21 cellular contexts compared by ENCODE assay signal in the genomic region with DNA sequence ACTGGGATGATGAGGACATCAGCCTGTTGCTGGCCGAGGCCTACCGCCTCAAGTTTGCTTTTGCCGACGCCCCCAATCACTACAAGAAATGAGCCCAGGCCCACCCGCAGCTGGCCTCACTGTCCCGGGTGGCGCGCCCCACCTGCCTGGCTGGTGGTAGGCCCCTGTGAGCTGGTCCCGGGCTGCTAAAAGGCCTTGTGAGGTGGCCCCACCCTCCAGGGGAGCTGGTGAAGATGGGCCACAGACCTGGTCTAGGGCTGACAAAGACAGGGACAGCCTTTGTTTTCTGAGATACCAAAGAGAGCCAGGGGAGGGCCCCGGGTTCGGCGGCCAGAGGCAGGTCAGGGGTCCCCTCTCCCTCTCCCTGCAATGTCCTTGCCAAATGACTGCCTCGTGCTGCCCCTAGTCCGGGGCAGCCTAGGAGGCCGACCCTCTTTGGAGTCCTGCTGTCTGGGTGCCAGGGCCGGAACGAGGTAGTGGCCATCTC.
DNase-seq lines count a peak whose midpoint lies in the region; ATAC-seq and TF ChIP-seq lines count a peak whose summit lies in the region.
"Had no signal": no experiment of that assay in that cellular context is flagged by ENCODE, and none has a peak within 500 bp of the region (broad histone marks: within the 10 kb centered on the region; RNA-seq: fewer than 3 reads in every experiment).

No MANE protein-coding gene starts in this region.

- ATAC-seq in heart left ventricle (no peak), upper lobe of right lung (no peak), HG03045 (IDR thresholded peaks at IDR 0.05; ENCODE audit: unreplicated experiment) (no peak)
- ATAC-seq: gastrocnemius medialis; stimulated activated naive CD8-positive, alpha-beta T cell treated with anti-CD3 and anti-CD28 coated beads, Interleukin-15, Interleukin-2, amounts not matched to agents 100 U/mL and 50 U/mL, for 24 hours had no signal

- no peak overlapping the region for H3K27ac ChIP-seq in heart left ventricle
- no peak overlapping the region for H3K27ac ChIP-seq in left ventricle myocardium inferior (replicated peaks)
- no peak overlapping the region for H3K27ac ChIP-seq in coronary artery
- H3K27ac ChIP-seq in osteoblast (ENCODE audit: low read depth, low read length): no peak overlapping the region
- H3K27ac ChIP-seq in upper lobe of right lung: no peak overlapping the region
- H3K27ac ChIP-seq in GM23248: no peak overlapping the region
- H3K27ac ChIP-seq: BLaER1, gastrocnemius medialis, hepatocyte, thyroid gland had no signal

- H3K4me2 ChIP-seq in osteoblast (ENCODE audit: insufficient read depth, low read length) (no peak overlapping the region), GM23248 (ENCODE audit: unreplicated experiment) (no peak overlapping the region)
- H3K4me2 ChIP-seq: BLaER1, hepatocyte had no signal

- no peaks in the 10 kb centered on the region for H3F3A ChIP-seq in GM23248 (ENCODE audit: insufficient read depth)

- no peaks in the 10 kb centered on the region for H3K9me2 ChIP-seq in GM23248 (ENCODE audit: insufficient read depth)

- H3K27me3 ChIP-seq in heart left ventricle (no peaks in the 10 kb centered on the region), left ventricle myocardium inferior (ENCODE audit: low read depth) (no peaks in the 10 kb centered on the region), osteoblast (ENCODE audit: insufficient read depth, low read length) (no peaks in the 10 kb centered on the region), upper lobe of right lung (no peaks in the 10 kb centered on the region), GM23248 (replicated peaks; ENCODE audit: insufficient read depth) (no peaks in the 10 kb centered on the region)
- H3K27me3 ChIP-seq: BLaER1, gastrocnemius medialis, hepatocyte, thyroid gland had no signal

- intact Hi-C loops in heart left ventricle (cut with DNase I) (no loop called here), left ventricle myocardium inferior (cut with micrococcal nuclease) (no loop called here), upper lobe of right lung (cut with DNase I) (no loop called here)

- no peak for TF ChIP-seq CTCF in heart left ventricle (IDR thresholded peaks at IDR 0.05)
- TF ChIP-seq CTCF in left ventricle myocardium inferior (IDR thresholded peaks at IDR 0.05; ENCODE audit: borderline replicate concordance): no peak
- TF ChIP-seq CTCF in coronary artery (IDR thresholded peaks at IDR 0.05): no peak
- no peak for TF ChIP-seq CTCF in osteoblast (IDR thresholded peaks at IDR 0.05; ENCODE audit: extremely low read depth, low read depth, low read length)
- no peak for TF ChIP-seq CTCF in upper lobe of right lung (IDR thresholded peaks at IDR 0.05)

- H3K4me1 ChIP-seq in heart left ventricle (peaks cover 0 to 13% (median 2%) of the 10 kb centered on the region in 12 donors), left ventricle myocardium inferior (peaks cover 25% of the 10 kb centered on the region), osteoblast (ENCODE audit: insufficient read depth, low read length) (no peaks in the 10 kb centered on the region), upper lobe of right lung (no peaks in the 10 kb centered on the region), GM23248 (ENCODE audit: insufficient read depth) (peaks cover 4% of the 10 kb centered on the region; the same call in 1 of the 2 replicates)
- H3K4me1 ChIP-seq: gastrocnemius medialis, thyroid gland had no signal

- peak in 4 of 5 donors; percentile 3 to 29 (median 15) for DNase-seq in heart left ventricle
- DNase-seq in left ventricle myocardium inferior: no peak
- DNase-seq in coronary artery (ENCODE audit: low spot score): peak; percentile 49
- DNase-seq in osteoblast (ENCODE audit: insufficient read length, low spot score, missing footprints): peak; percentile 45
- peak; percentile 43 for DNase-seq in upper lobe of right lung
- DNase-seq in GM23248: no peak
- DNase-seq: activated CD4-positive, alpha-beta memory T cell treated with anti-CD3 and anti-CD28 coated beads, Interleukin-2, amount 10 ng/mL, durations not matched to agents 7 days and 5 days; activated CD4-positive, alpha-beta T cell treated with anti-CD3 and anti-CD28 coated beads for 1 hour; activated naive CD4-positive, alpha-beta T cell; amniotic stem cell; Kasumi-1; NCI-H1436 treated with DMSO at 0.1 percent for 48 hours; NCI-H2107; NCI-H748 treated with DMSO at 0.1 percent for 48 hours; stimulated activated naive CD8-positive, alpha-beta T cell treated with anti-CD3 and anti-CD28 coated beads, Interleukin-15, Interleukin-2, amounts not matched to agents 100 U/mL and 50 U/mL, for 24 hours; T-helper 1 cell had no signal

- in situ Hi-C loops in GM23248 (cut with MboI): no loop called here

- H3K36me3 ChIP-seq in heart left ventricle (peaks cover 0 to 2% (median 0%) of the 10 kb centered on the region in 9 donors), left ventricle myocardium inferior (peaks cover 15% of the 10 kb centered on the region), osteoblast (ENCODE audit: insufficient read depth, low read length) (no peaks in the 10 kb centered on the region), upper lobe of right lung (no peaks in the 10 kb centered on the region), GM23248 (ENCODE audit: low read depth) (no peaks in the 10 kb centered on the region)
- H3K36me3 ChIP-seq: thyroid gland had no signal

- H3K79me2 ChIP-seq in osteoblast (ENCODE audit: insufficient read depth, low read length) (no peaks in the 10 kb centered on the region), GM23248 (ENCODE audit: insufficient read depth) (no peaks in the 10 kb centered on the region)
- H3K79me2 ChIP-seq: hepatocyte had no signal

- no peak overlapping the region for H3K9ac ChIP-seq in GM23248
- H3K9ac ChIP-seq: BLaER1 had no signal

- H2AFZ ChIP-seq in osteoblast (ENCODE audit: low read length): no peak overlapping the region
- H2AFZ ChIP-seq in GM23248: no peak overlapping the region
- H2AFZ ChIP-seq: hepatocyte had no signal

- H3K4me3 ChIP-seq in heart left ventricle (no peak overlapping the region), left ventricle myocardium inferior (no peak overlapping the region), coronary artery (no peak overlapping the region), osteoblast (ENCODE audit: insufficient read depth, low read length) (no peak overlapping the region), upper lobe of right lung (no peak overlapping the region), GM23248 (no peak overlapping the region)
- H3K4me3 ChIP-seq: BLaER1, gastrocnemius medialis, hepatocyte, thyroid gland had no signal

- 89 to 96% (median 90%) methylated on average over 14 to 17 of the region's 17 CpGs for WGBS in heart left ventricle, 4 donors
- 89 to 95% methylated on average over 16 to 17 of the region's 17 CpGs for WGBS in GM23248 (ENCODE audit: low coverage in 1 of 2, low lambda C conversion rate in 2 of 2, missing lambda C conversion rate in 2 of 2), 2 experiments

- TF ChIP-seq POLR2A in heart left ventricle (IDR thresholded peaks at IDR 0.05): no peak

- H3K9me3 ChIP-seq in heart left ventricle: no peaks in the 10 kb centered on the region
- H3K9me3 ChIP-seq in left ventricle myocardium inferior (replicated peaks): no peaks in the 10 kb centered on the region
- H3K9me3 ChIP-seq in osteoblast (ENCODE audit: low read depth, low read length): no peaks in the 10 kb centered on the region
- H3K9me3 ChIP-seq in upper lobe of right lung: no peaks in the 10 kb centered on the region
- H3K9me3 ChIP-seq in GM23248 (ENCODE audit: low read depth): no peaks in the 10 kb centered on the region
- H3K9me3 ChIP-seq: BLaER1, gastrocnemius medialis, thyroid gland had no signal

- H4K20me1 ChIP-seq in osteoblast (ENCODE audit: insufficient read depth, low read length) (no peaks in the 10 kb centered on the region), GM23248 (ENCODE audit: insufficient read depth) (no peaks in the 10 kb centered on the region)

Comparison
In these comparisons a context has a peak if more than half of its experiments do, and no peak if none do; other contexts are left out.
1. DNase-seq: peak in heart left ventricle (4 of 5), coronary artery (single experiment), osteoblast (single experiment) and upper lobe of right lung (single experiment); none in left ventricle myocardium inferior (single experiment) and GM23248 (single experiment).